ENCODE assay signal across 1 cellular context in the genomic region with DNA sequence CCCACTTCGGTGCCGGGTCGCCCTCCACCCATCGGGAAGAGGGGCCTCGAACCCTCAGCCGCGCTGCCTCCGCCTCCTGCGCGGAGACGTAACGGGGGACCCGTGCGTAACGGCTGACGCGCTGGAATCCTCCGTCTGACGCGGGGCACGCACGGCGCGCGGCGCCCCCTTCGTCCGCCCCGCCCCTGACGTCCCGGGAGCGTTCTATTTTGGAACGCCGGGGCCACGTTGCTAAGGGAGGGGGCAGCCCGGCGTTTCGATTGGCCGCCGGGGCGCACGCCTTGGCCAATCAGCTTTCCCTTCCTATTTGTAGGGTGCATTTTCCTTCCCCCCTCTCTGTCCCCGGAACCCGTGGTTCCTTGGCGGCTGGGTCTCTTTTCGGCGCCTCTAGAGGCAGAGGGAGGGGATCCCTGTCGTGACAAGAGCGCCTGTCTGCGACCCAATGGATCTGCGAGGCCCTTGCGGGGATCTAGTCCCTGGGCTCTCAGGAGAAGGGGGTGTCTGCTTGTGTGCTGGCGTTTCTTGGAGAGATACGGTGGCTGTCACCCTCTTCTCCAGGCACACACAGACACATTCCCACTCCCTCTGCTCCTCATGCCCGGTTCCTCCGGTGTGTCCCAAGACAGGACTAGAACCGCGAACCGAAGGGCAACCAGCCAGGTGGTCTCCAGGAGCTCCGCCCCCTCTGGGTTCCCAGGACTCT.
TF ChIP-seq lines count a peak whose summit lies in the region.

No MANE protein-coding gene starts in this region.

TF ChIP-seq in HepG2, 621 proteins besides CTCF, POLR2A, EP300 and RAD21 (continues in another document):
- TF ChIP-seq ZNF644 (CRISPR knock-in tag; IDR thresholded peaks at IDR 0.05; ENCODE audit: low read depth), result no peak
- no peak for TF ChIP-seq NFIB (CRISPR knock-in tag; IDR thresholded peaks at IDR 0.05; ENCODE audit: borderline replicate concordance)
- TF ChIP-seq KLF11 (CRISPR knock-in tag; IDR thresholded peaks at IDR 0.05), result no peak
- no peak for TF ChIP-seq TIGD3 (CRISPR knock-in tag; IDR thresholded peaks at IDR 0.05; ENCODE audit: borderline replicate concordance)
- TF ChIP-seq, protein P1, sequence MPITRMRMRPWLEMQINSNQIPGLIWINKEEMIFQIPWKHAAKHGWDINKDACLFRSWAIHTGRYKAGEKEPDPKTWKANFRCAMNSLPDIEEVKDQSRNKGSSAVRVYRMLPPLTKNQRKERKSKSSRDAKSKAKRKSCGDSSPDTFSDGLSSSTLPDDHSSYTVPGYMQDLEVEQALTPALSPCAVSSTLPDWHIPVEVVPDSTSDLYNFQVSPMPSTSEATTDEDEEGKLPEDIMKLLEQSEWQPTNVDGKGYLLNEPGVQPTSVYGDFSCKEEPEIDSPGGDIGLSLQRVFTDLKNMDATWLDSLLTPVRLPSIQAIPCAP (CRISPR knock-in tag; IDR thresholded peaks at IDR 0.05; ENCODE audit: low read depth), result no peak
- TF ChIP-seq ZBTB43 (CRISPR knock-in tag; conservative IDR thresholded peaks at IDR 0.05), result no peak
- no peak for TF ChIP-seq ISX (CRISPR knock-in tag; conservative IDR thresholded peaks at IDR 0.05)
- TF ChIP-seq RBM39 (IDR thresholded peaks at IDR 0.05; ENCODE audit: low read depth, low read length, poor library complexity, severe bottlenecking), result peak; percentile 65
- TF ChIP-seq MIER3 (CRISPR knock-in tag; IDR thresholded peaks at IDR 0.05; ENCODE audit: borderline replicate concordance), result peak; percentile 35; the same call in 1 of the 2 replicates
- TF ChIP-seq CCDC6 (CRISPR knock-in tag; IDR thresholded peaks at IDR 0.05), result peak; percentile 84; the same call in 1 of the 2 replicates
- TF ChIP-seq ZNF816 (CRISPR knock-in tag; IDR thresholded peaks at IDR 0.05; ENCODE audit: borderline replicate concordance), result no peak
- TF ChIP-seq ZNF235 (CRISPR knock-in tag; IDR thresholded peaks at IDR 0.05; ENCODE audit: borderline replicate concordance), result no peak
- no peak for TF ChIP-seq LBX2 (CRISPR knock-in tag; IDR thresholded peaks at IDR 0.05; ENCODE audit: borderline replicate concordance)
- TF ChIP-seq KDM6A (CRISPR knock-in tag; IDR thresholded peaks at IDR 0.05; ENCODE audit: low read depth), result no peak
- TF ChIP-seq TFAP4 (IDR thresholded peaks at IDR 0.05; ENCODE audit: borderline replicate concordance, low read depth), result peak; percentile 54; the same call in 1 of the 2 replicates
- TF ChIP-seq ZNF3 (CRISPR knock-in tag; IDR thresholded peaks at IDR 0.05), result no peak
- TF ChIP-seq, protein P2, sequence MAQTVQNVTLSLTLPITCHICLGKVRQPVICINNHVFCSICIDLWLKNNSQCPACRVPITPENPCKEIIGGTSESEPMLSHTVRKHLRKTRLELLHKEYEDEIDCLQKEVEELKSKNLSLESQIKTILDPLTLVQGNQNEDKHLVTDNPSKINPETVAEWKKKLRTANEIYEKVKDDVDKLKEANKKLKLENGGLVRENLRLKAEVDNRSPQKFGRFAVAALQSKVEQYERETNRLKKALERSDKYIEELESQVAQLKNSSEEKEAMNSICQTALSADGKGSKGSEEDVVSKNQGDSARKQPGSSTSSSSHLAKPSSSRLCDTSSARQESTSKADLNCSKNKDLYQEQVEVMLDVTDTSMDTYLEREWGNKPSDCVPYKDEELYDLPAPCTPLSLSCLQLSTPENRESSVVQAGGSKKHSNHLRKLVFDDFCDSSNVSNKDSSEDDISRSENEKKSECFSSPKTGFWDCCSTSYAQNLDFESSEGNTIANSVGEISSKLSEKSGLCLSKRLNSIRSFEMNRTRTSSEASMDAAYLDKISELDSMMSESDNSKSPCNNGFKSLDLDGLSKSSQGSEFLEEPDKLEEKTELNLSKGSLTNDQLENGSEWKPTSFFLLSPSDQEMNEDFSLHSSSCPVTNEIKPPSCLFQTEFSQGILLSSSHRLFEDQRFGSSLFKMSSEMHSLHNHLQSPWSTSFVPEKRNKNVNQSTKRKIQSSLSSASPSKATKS (CRISPR knock-in tag; IDR thresholded peaks at IDR 0.05), result no peak
- no peak for TF ChIP-seq ZNF549 (CRISPR knock-in tag; IDR thresholded peaks at IDR 0.05)
- peak; percentile 82 for TF ChIP-seq NR2C2 (CRISPR knock-in tag; IDR thresholded peaks at IDR 0.05; ENCODE audit: borderline replicate concordance)
- TF ChIP-seq, protein P3, sequence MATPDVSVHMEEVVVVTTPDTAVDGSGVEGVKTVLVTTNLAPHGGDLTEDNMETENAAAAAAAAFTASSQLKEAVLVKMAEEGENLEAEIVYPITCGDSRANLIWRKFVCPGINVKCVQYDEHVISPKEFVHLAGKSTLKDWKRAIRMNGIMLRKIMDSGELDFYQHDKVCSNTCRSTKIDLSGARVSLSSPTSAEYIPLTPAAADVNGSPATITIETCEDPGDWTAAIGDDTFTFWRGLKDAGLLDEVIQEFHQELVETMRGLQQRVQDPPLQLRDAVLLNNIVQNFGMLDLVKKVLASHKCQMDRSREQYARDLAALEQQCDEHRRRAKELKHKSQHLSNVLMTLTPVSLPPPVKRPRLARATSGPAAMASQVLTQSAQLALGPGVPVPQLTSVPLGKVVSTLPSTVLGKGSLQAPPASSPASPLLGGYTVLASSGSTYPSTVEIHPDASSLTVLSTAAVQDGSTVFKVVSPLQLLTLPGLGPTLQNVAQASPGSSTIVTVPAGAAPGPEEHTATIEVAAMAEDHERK (CRISPR knock-in tag; IDR thresholded peaks at IDR 0.05; ENCODE audit: low read depth), result peak; percentile 99
- TF ChIP-seq, protein P4, sequence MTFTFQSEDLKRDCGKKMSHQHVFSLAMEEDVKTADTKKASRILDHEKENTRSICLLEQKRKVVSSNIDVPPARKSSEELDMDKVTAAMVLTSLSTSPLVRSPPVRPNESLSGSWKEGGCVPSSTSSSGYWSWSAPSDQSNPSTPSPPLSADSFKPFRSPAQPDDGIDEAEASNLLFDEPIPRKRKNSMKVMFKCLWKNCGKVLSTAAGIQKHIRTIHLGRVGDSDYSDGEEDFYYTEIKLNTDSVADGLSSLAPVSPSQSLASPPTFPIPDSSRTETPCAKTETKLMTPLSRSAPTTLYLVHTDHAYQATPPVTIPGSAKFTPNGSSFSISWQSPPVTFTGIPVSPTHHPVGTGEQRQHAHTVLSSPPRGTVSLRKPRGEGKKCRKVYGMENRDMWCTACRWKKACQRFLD (CRISPR knock-in tag; IDR thresholded peaks at IDR 0.05; ENCODE audit: borderline replicate concordance), result no peak
- TF ChIP-seq ZNF619 (CRISPR knock-in tag; IDR thresholded peaks at IDR 0.05), result no peak
- no peak for TF ChIP-seq ZNF343 (CRISPR knock-in tag; IDR thresholded peaks at IDR 0.05)
- no peak for TF ChIP-seq ZNF224 (CRISPR knock-in tag; IDR thresholded peaks at IDR 0.05)
- no peak; the same call in 1 of the 2 replicates for TF ChIP-seq ERF (CRISPR knock-in tag; IDR thresholded peaks at IDR 0.05)
- TF ChIP-seq ZBTB49 (CRISPR knock-in tag; IDR thresholded peaks at IDR 0.05; ENCODE audit: borderline replicate concordance), result no peak
- TF ChIP-seq, protein P5, sequence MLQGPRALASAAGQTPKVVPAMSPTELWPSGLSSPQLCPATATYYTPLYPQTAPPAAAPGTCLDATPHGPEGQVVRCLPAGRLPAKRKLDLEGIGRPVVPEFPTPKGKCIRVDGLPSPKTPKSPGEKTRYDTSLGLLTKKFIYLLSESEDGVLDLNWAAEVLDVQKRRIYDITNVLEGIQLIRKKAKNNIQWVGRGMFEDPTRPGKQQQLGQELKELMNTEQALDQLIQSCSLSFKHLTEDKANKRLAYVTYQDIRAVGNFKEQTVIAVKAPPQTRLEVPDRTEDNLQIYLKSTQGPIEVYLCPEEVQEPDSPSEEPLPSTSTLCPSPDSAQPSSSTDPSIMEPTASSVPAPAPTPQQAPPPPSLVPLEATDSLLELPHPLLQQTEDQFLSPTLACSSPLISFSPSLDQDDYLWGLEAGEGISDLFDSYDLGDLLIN (CRISPR knock-in tag; IDR thresholded peaks at IDR 0.05; ENCODE audit: borderline replicate concordance), result 0 out of 2 replicates have a peak, but pooled peaks have one; percentile 19
- TF ChIP-seq, protein P6, sequence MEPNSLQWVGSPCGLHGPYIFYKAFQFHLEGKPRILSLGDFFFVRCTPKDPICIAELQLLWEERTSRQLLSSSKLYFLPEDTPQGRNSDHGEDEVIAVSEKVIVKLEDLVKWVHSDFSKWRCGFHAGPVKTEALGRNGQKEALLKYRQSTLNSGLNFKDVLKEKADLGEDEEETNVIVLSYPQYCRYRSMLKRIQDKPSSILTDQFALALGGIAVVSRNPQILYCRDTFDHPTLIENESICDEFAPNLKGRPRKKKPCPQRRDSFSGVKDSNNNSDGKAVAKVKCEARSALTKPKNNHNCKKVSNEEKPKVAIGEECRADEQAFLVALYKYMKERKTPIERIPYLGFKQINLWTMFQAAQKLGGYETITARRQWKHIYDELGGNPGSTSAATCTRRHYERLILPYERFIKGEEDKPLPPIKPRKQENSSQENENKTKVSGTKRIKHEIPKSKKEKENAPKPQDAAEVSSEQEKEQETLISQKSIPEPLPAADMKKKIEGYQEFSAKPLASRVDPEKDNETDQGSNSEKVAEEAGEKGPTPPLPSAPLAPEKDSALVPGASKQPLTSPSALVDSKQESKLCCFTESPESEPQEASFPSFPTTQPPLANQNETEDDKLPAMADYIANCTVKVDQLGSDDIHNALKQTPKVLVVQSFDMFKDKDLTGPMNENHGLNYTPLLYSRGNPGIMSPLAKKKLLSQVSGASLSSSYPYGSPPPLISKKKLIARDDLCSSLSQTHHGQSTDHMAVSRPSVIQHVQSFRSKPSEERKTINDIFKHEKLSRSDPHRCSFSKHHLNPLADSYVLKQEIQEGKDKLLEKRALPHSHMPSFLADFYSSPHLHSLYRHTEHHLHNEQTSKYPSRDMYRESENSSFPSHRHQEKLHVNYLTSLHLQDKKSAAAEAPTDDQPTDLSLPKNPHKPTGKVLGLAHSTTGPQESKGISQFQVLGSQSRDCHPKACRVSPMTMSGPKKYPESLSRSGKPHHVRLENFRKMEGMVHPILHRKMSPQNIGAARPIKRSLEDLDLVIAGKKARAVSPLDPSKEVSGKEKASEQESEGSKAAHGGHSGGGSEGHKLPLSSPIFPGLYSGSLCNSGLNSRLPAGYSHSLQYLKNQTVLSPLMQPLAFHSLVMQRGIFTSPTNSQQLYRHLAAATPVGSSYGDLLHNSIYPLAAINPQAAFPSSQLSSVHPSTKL (CRISPR knock-in tag; IDR thresholded peaks at IDR 0.05), result peak; percentile 46
- TF ChIP-seq FOXC1 (CRISPR knock-in tag; IDR thresholded peaks at IDR 0.05; ENCODE audit: borderline replicate concordance), result peak; percentile 74; the same call in 1 of the 2 replicates
- no peak for TF ChIP-seq ZFP41 (CRISPR knock-in tag; IDR thresholded peaks at IDR 0.05; ENCODE audit: borderline replicate concordance)
- TF ChIP-seq GATA4 (IDR thresholded peaks at IDR 0.05; ENCODE audit: borderline replicate concordance, low read depth), result no peak
- no peak for TF ChIP-seq SMC3 (IDR thresholded peaks at IDR 0.05; ENCODE audit: low read length)
- no peak for TF ChIP-seq ZNF17 (CRISPR knock-in tag; IDR thresholded peaks at IDR 0.05)
- TF ChIP-seq BRCA1 (CRISPR knock-in tag; IDR thresholded peaks at IDR 0.05), result 0 out of 2 replicates have a peak, but pooled peaks have one; percentile 28
- peak; percentile 66; the same call in 1 of the 2 replicates for TF ChIP-seq ZNF501 (CRISPR knock-in tag; IDR thresholded peaks at IDR 0.05)
- 0 out of 2 replicates have a peak, but pooled peaks have one; percentile 6 for TF ChIP-seq NCOA2 (CRISPR knock-in tag; IDR thresholded peaks at IDR 0.05)
- no peak for TF ChIP-seq ZSCAN30 (CRISPR knock-in tag; IDR thresholded peaks at IDR 0.05)
- no peak for TF ChIP-seq AHR (CRISPR knock-in tag; IDR thresholded peaks at IDR 0.05)
